ENCODE assay signal across 16 cellular contexts in genomic region chr6:154404791-154405400, GRCh38. TPM values are rescaled to one million over a fixed set of nuclear protein-coding genes. Genes with fewer than 3 reads are reported as not detected.
DNase-seq lines count a peak whose midpoint lies in the region; ATAC-seq and TF ChIP-seq lines count a peak whose summit lies in the region.
"Had no signal": no experiment of that assay in that cellular context is flagged by ENCODE, and none has a peak within 500 bp of the region (broad histone marks: within the 10 kb centered on the region; RNA-seq: fewer than 3 reads in every experiment).

No MANE protein-coding gene starts in this region.

- H2AK5ac ChIP-seq in trophoblast cell (ENCODE audit: low read length) = no peak overlapping the region

- H3K9me3 Mint-ChIP-seq in activated naive CD4-positive, alpha-beta T cell treated with anti-CD3 and anti-CD28 coated beads, Interleukin-2, amount 10 ng/mL, durations not matched to agents 7 days and 5 days = no peaks in the 10 kb centered on the region
- H3K9me3 Mint-ChIP-seq: activated T-helper 2 cell treated with anti-CD3 and anti-CD28 coated beads, Interferon-gamma antibody, Interleukin-2, Interleukin-4, amounts not matched to agents 10 μg/mL and 5 μg/mL and 100 μg/mL, durations not matched to agents 14 hours and 24 hours and 36 hours; dendritic cell treated with granulocyte-macrophage colony-stimulating factor and Interleukin-4, amounts not matched to agents 40 ng/mL and 50 ng/mL, for 4 days; memory B cell had no signal

- intact Hi-C loops in OCI-LY7 (cut with micrococcal nuclease; ENCODE audit: unreplicated experiment) = loop anchor here (10.0 kb wide), 1 partner anchor 250 kb away; no protein-coding TSS in a partner anchor

- no peaks in the 10 kb centered on the region for H3K36me3 Mint-ChIP-seq in activated naive CD4-positive, alpha-beta T cell treated with anti-CD3 and anti-CD28 coated beads, Interleukin-2, amount 10 ng/mL, durations not matched to agents 7 days and 5 days
- H3K36me3 Mint-ChIP-seq: memory B cell had no signal

- no peak overlapping the region for H2BK5ac ChIP-seq in trophoblast cell (ENCODE audit: low read depth, low read length, poor library complexity)

- no peak overlapping the region for H3K27ac Mint-ChIP-seq in activated naive CD4-positive, alpha-beta T cell treated with anti-CD3 and anti-CD28 coated beads, Interleukin-2, amount 10 ng/mL, durations not matched to agents 7 days and 5 days
- H3K27ac Mint-ChIP-seq: activated T-helper 2 cell treated with anti-CD3 and anti-CD28 coated beads, Interferon-gamma antibody, Interleukin-2, Interleukin-4, amounts not matched to agents 10 μg/mL and 5 μg/mL and 100 μg/mL, durations not matched to agents 14 hours and 24 hours and 36 hours; dendritic cell treated with granulocyte-macrophage colony-stimulating factor and Interleukin-4, amounts not matched to agents 40 ng/mL and 50 ng/mL, for 4 days; memory B cell had no signal

- H2BK120ac ChIP-seq in trophoblast cell (ENCODE audit: insufficient read depth, low read length, poor library complexity) = no peak overlapping the region

- no peak overlapping the region for H3K9ac ChIP-seq in trophoblast cell (ENCODE audit: low read length)

- H3K36me3 ChIP-seq in brain microvascular endothelial cell (replicated peaks) (no peaks in the 10 kb centered on the region), trophoblast cell (ENCODE audit: control insufficient read depth in 1 of 2, insufficient read depth in 2 of 2, low read length in 2 of 2) (peaks cover 0 to 2% of the 10 kb centered on the region in 2 experiments), OCI-LY7 (ENCODE audit: insufficient read depth, low read length) (no peaks in the 10 kb centered on the region)

- no peak overlapping the region for H3K4me3 Mint-ChIP-seq in activated naive CD4-positive, alpha-beta T cell treated with anti-CD3 and anti-CD28 coated beads, Interleukin-2, amount 10 ng/mL, durations not matched to agents 7 days and 5 days
- H3K4me3 Mint-ChIP-seq: dendritic cell treated with granulocyte-macrophage colony-stimulating factor and Interleukin-4, amounts not matched to agents 40 ng/mL and 50 ng/mL, for 4 days; memory B cell had no signal

- no peaks in the 10 kb centered on the region for H3K79me2 ChIP-seq in trophoblast cell (ENCODE audit: control insufficient read depth, insufficient read depth, low read length, poor library complexity)
- no peaks in the 10 kb centered on the region for H3K79me2 ChIP-seq in OCI-LY7 (ENCODE audit: insufficient read depth, low read depth, low read length)
- H3K79me2 ChIP-seq: hepatocyte had no signal

- H4K91ac ChIP-seq in trophoblast cell (ENCODE audit: low read depth, low read length) = no peak overlapping the region

- H3K4me1 ChIP-seq in trophoblast cell (ENCODE audit: control insufficient read depth in 1 of 2, insufficient read depth in 2 of 2, low read length in 2 of 2) = peaks cover 0 to 2% of the 10 kb centered on the region in 2 experiments
- H3K4me1 ChIP-seq in OCI-LY7 (ENCODE audit: insufficient read depth, low read length, poor library complexity, severe bottlenecking) = no peaks in the 10 kb centered on the region

- no peak overlapping the region for H3K14ac ChIP-seq in trophoblast cell (ENCODE audit: low read length)

- POLR2A ChIA-PET in OCI-LY7 (lab: Charles Lee) = no interaction called here

- no peak overlapping the region for H3K4me2 ChIP-seq in trophoblast cell (ENCODE audit: low read length)
- no peak overlapping the region for H3K4me2 ChIP-seq in OCI-LY7 (ENCODE audit: low read length)
- H3K4me2 ChIP-seq: hepatocyte had no signal

- peaks cover 4% of the 10 kb centered on the region for H3K27me3 Mint-ChIP-seq in activated naive CD4-positive, alpha-beta T cell treated with anti-CD3 and anti-CD28 coated beads, Interleukin-2, amount 10 ng/mL, durations not matched to agents 7 days and 5 days
- H3K27me3 Mint-ChIP-seq: dendritic cell treated with granulocyte-macrophage colony-stimulating factor and Interleukin-4, amounts not matched to agents 40 ng/mL and 50 ng/mL, for 4 days had no signal

- no CpG with 5 or more reads among the region's 6 CpGs for WGBS in trophoblast cell (ENCODE audit: extremely low coverage, insufficient coverage, insufficient read length)

- peak overlapping the region; percentile 12 for H3K4me3 ChIP-seq in brain microvascular endothelial cell (ENCODE audit: low read depth, low read length)
- no peak overlapping the region for H3K4me3 ChIP-seq in trophoblast cell (ENCODE audit: low read depth, low read length)
- H3K4me3 ChIP-seq in OCI-LY7 (ENCODE audit: low read depth, low read length, poor library complexity, severe bottlenecking) = no peak overlapping the region
- H3K4me3 ChIP-seq: hepatocyte, psoas muscle, tibial nerve had no signal

- H3K27ac ChIP-seq in brain microvascular endothelial cell = peak overlapping the region; percentile 33
- H3K27ac ChIP-seq in trophoblast cell (ENCODE audit: low read depth, low read length) = no peak overlapping the region
- no peak overlapping the region for H3K27ac ChIP-seq in OCI-LY7 (ENCODE audit: low read depth, low read length, poor library complexity, severe bottlenecking)
- H3K27ac ChIP-seq: hepatocyte, psoas muscle had no signal

- DNase-seq in EL = peak; percentile 76
- DNase-seq in brain microvascular endothelial cell = peak; percentile 26
- peak; percentile 27 to 89 for DNase-seq in trophoblast cell
- DNase-seq in OCI-LY7 (ENCODE audit: low spot score) = no peak
- no peak for DNase-seq in activated naive CD4-positive, alpha-beta T cell treated with anti-CD3 and anti-CD28 coated beads, Interleukin-2, amount 10 ng/mL, durations not matched to agents 7 days and 5 days
- no peak for DNase-seq in NCI-H69 (lab: John Stamatoyannopoulos, UW)
- no peak for DNase-seq in activated CD4-positive, alpha-beta T cell treated with anti-CD3 and anti-CD28 coated beads, Interleukin-2, amount 50 U/mL, for 4 hours
- DNase-seq: Karpas-422, psoas muscle, SHP77 had no signal

- no peaks in the 10 kb centered on the region for H3K27me3 ChIP-seq in brain microvascular endothelial cell (replicated peaks)
- H3K27me3 ChIP-seq in trophoblast cell (ENCODE audit: insufficient read depth, low read length) = no peaks in the 10 kb centered on the region
- H3K27me3 ChIP-seq: hepatocyte, tibial nerve had no signal

- no peaks in the 10 kb centered on the region for H4K20me1 ChIP-seq in OCI-LY7 (ENCODE audit: insufficient read depth, low read length)

- H3K4me1 Mint-ChIP-seq in activated naive CD4-positive, alpha-beta T cell treated with anti-CD3 and anti-CD28 coated beads, Interleukin-2, amount 10 ng/mL, durations not matched to agents 7 days and 5 days = no peaks in the 10 kb centered on the region
- H3K4me1 Mint-ChIP-seq: memory B cell had no signal

- H4K8ac ChIP-seq in trophoblast cell (ENCODE audit: low read depth, low read length) = no peak overlapping the region

- H3K9me3 ChIP-seq in trophoblast cell (ENCODE audit: insufficient read depth, low read depth, low read length) (no peaks in the 10 kb centered on the region), OCI-LY7 (ENCODE audit: low read length) (no peaks in the 10 kb centered on the region)
- H3K9me3 ChIP-seq: psoas muscle, tibial nerve had no signal

- ATAC-seq in HG02798 (IDR thresholded peaks at IDR 0.05; ENCODE audit: poor library complexity, unreplicated experiment) = peak; percentile 49
- ATAC-seq: psoas muscle had no signal

- TF ChIP-seq CTCF in brain microvascular endothelial cell (IDR thresholded peaks at IDR 0.05; ENCODE audit: low read depth, low read length, missing control alignments) = no peak
- TF ChIP-seq CTCF in OCI-LY7 (conservative IDR thresholded peaks at IDR 0.05; ENCODE audit: low read length) = no peak

- no TSS peak for BruUV-seq in OCI-LY7 (replicated peaks; lab: Mats Ljungman, UMichigan)

- in situ Hi-C loops in brain microvascular endothelial cell (cut with HindIII; ENCODE audit: low pct_ligation_motif_present, low sequenced_read_pairs) = no loop called here

- H3K23ac ChIP-seq in trophoblast cell (ENCODE audit: low read length) = no peak overlapping the region

- H2AFZ ChIP-seq in trophoblast cell (ENCODE audit: insufficient read depth, low read length, poor library complexity) = no peak overlapping the region
- H2AFZ ChIP-seq in OCI-LY7 (ENCODE audit: low read length) = no peak overlapping the region
- H2AFZ ChIP-seq: hepatocyte had no signal

- CTCF ChIA-PET in OCI-LY7 (lab: Charles Lee; ENCODE audit: unreplicated experiment) = no interaction called here
- CTCF ChIA-PET in activated naive CD4-positive, alpha-beta T cell treated with anti-CD3 and anti-CD28 coated beads, Interleukin-2, amount 10 ng/mL, durations not matched to agents 7 days and 5 days (lab: Charles Lee) = no interaction called here

- no peak overlapping the region for H3K4ac ChIP-seq in trophoblast cell (ENCODE audit: low read depth, low read length)

- no peak overlapping the region for H2BK12ac ChIP-seq in trophoblast cell (ENCODE audit: low read length)

- no peak overlapping the region for H3K18ac ChIP-seq in trophoblast cell (ENCODE audit: low read length)

- no peaks in the 10 kb centered on the region for H3K79me1 ChIP-seq in trophoblast cell (ENCODE audit: low read length)

- no peaks in the 10 kb centered on the region for H3K9me2 ChIP-seq in OCI-LY7 (ENCODE audit: insufficient read depth, low read length)

- no peak overlapping the region for H4K12ac ChIP-seq in trophoblast cell (ENCODE audit: low read depth, low read length)

RNA-seq across cellular contexts. Expression of gene IPCEF1, which starts 48.3 kb away (rescaled TPM):
- polyA plus RNA-seq in trophoblast cell (2013) = 0.03 and 0.07 TPM in 2 replicates
- not detected in 2 replicates for total RNA-seq in OCI-LY7 (2014; rRNA removed; shearing (Covaris generic))
- not detected in 2 replicates for total RNA-seq in OCI-LY7 (2022)
- polyA plus RNA-seq: hepatocyte had no signal

Comparison
In these comparisons a context has a peak if more than half of its experiments do, and no peak if none do; other contexts are left out.
1. DNase-seq: peak in EL (single experiment), brain microvascular endothelial cell (single experiment) and trophoblast cell (2 of 2); none in OCI-LY7 (single experiment), activated naive CD4-positive, alpha-beta T cell treated with anti-CD3 and anti-CD28 coated beads, Interleukin-2, amount 10 ng/mL, durations not matched to agents 7 days and 5 days (single experiment), NCI-H69 (single experiment) and activated CD4-positive, alpha-beta T cell treated with anti-CD3 and anti-CD28 coated beads, Interleukin-2, amount 50 U/mL, for 4 hours (0 of 2).